12 cellular contexts compared by ENCODE assay signal in genomic region chr6:39881851-39882566, GRCh38. TPM values are rescaled to one million over a fixed set of nuclear protein-coding genes. Genes with fewer than 3 reads are reported as not detected.
DNase-seq lines count a peak whose midpoint lies in the region; ATAC-seq lines count a peak whose summit lies in the region.
"Had no signal": no experiment of that assay in that cellular context is flagged by ENCODE, and none has a peak within 500 bp of the region (broad histone marks: within the 10 kb centered on the region; RNA-seq: fewer than 3 reads in every experiment).

No MANE protein-coding gene starts in this region.

- no peaks in the 10 kb centered on the region for H3K9me3 ChIP-seq in Karpas-422 (ENCODE audit: low read length)

- no peaks in the 10 kb centered on the region for H3K79me2 ChIP-seq in Karpas-422 (ENCODE audit: low read length)

- H3K27ac ChIP-seq in Karpas-422 (ENCODE audit: low read length) = no peak overlapping the region

- DNase-seq in EL (peak; percentile 84), astrocyte of the hippocampus (ENCODE audit: low read depth, low spot score) (peak; percentile 88), left ventricle myocardium superior (peak; percentile 46), smooth muscle cell of the brain vasculature (ENCODE audit: low read depth, low spot score) (peak; percentile 67), NOMO-1 (lab: John Stamatoyannopoulos, UW; ENCODE audit: unreplicated experiment in 2 of 2) (no peak), Karpas-422 (no peak), left lobe of liver (ENCODE audit: low spot score) (no peak)
- DNase-seq: activated effector memory CD4-positive, alpha-beta T cell treated with Interleukin-2 at 50 U/mL for 16 hours; NCI-H1417 treated with DMSO at 0.1 percent for 48 hours; stimulated activated naive CD8-positive, alpha-beta T cell treated with anti-CD3 and anti-CD28 coated beads, Interleukin-15, Interleukin-2, amounts not matched to agents 100 U/mL and 50 U/mL, for 24 hours had no signal

- H3K36me3 ChIP-seq in Karpas-422 (ENCODE audit: insufficient read depth, low read length) = no peaks in the 10 kb centered on the region

- intact Hi-C loops in left ventricle myocardium superior (cut with micrococcal nuclease) = no loop called here

- H3K4me2 ChIP-seq in Karpas-422 (ENCODE audit: low read depth, low read length, poor library complexity, severe bottlenecking) = no peak overlapping the region

- no peaks in the 10 kb centered on the region for H3K27me3 ChIP-seq in Karpas-422 (ENCODE audit: low read length)

- ATAC-seq in left ventricle myocardium superior (peak; percentile 47), GM18520 (IDR thresholded peaks at IDR 0.05; ENCODE audit: unreplicated experiment) (no peak), left lobe of liver (no peak)
- ATAC-seq: stimulated activated naive CD8-positive, alpha-beta T cell treated with anti-CD3 and anti-CD28 coated beads, Interleukin-15, Interleukin-2, amounts not matched to agents 100 U/mL and 50 U/mL, for 24 hours; WTC11 had no signal

- no peak overlapping the region for H3K9ac ChIP-seq in Karpas-422 (ENCODE audit: low read length)

- no peaks in the 10 kb centered on the region for H4K20me1 ChIP-seq in Karpas-422 (ENCODE audit: insufficient read depth, low read depth, low read length)

- no peaks in the 10 kb centered on the region for H3K4me1 ChIP-seq in Karpas-422 (ENCODE audit: low read length)

- no peaks in the 10 kb centered on the region for H3K9me2 ChIP-seq in Karpas-422 (replicated peaks; ENCODE audit: insufficient read depth, low read length)

- H2AFZ ChIP-seq in Karpas-422 (ENCODE audit: low read length) = no peak overlapping the region

- no peak overlapping the region for H3K4me3 ChIP-seq in Karpas-422 (ENCODE audit: low read length)

RNA-seq across cellular contexts. Expression of gene MOCS1, which starts 52.3 kb away (rescaled TPM):
- total RNA-seq in left ventricle myocardium superior (24.7 TPM), left lobe of liver (29.0 TPM)
- total RNA-seq in Karpas-422 (2014; rRNA removed; shearing (Covaris generic); ENCODE audit: low replicate concordance) = not detected in 2 replicates

Comparison
In these comparisons a context has a peak if more than half of its experiments do, and no peak if none do; other contexts are left out.
1. DNase-seq: peak in EL (single experiment), astrocyte of the hippocampus (single experiment), left ventricle myocardium superior (single experiment) and smooth muscle cell of the brain vasculature (single experiment); none in NOMO-1 (0 of 2), Karpas-422 (single experiment) and left lobe of liver (single experiment).
2. RNA of gene MOCS1, which starts 52.3 kb away (total RNA-seq): 29.0 TPM in left lobe of liver (single experiment) and 24.7 TPM in left ventricle myocardium superior (single experiment); not detected in Karpas-422; every median in the first group is over 10 times any median in the second.